ENCODE assay signal across 9 cellular contexts in the genomic region with DNA sequence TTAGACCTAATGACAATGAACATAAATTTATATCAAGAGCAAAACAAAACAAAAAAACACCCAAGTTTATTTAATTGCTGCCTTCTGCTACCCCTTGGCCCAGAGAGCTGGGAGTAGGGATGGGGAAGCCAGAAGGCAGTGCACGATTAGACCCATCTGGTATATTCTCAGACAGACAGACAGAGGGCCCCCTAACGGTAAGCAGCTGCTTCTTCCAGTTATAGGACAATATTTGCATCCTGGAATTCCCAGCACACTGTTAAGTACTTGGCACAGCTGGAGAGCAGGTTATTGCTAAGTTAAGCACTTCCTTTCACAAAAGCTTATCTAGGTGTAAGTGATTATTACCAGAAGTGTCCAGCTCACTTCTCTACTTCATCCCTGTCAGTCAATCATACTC. TPM values are rescaled to one million over a fixed set of nuclear protein-coding genes. Genes with fewer than 3 reads are reported as not detected.
A peak's percentile ranks its signal among the peaks of the same experiment; 100 is the strongest.
DNase-seq lines count a peak whose midpoint lies in the region; ATAC-seq, FAIRE-seq and TF ChIP-seq lines count a peak whose summit lies in the region.
"Had no signal": no experiment of that assay in that cellular context is flagged by ENCODE, and none has a peak within 500 bp of the region (broad histone marks: within the 10 kb centered on the region; RNA-seq: fewer than 3 reads in every experiment).

No MANE protein-coding gene starts in this region.

- peak overlapping the region; percentile 46 for H3K4me3 Mint-ChIP-seq in T-helper 17 cell
- H3K4me3 Mint-ChIP-seq: central memory CD8-positive, alpha-beta T cell had no signal

- no peaks in the 10 kb centered on the region for H3K9me3 ChIP-seq in T-helper 17 cell (ENCODE audit: control insufficient read depth, low read length, poor library complexity, severe bottlenecking)
- no peaks in the 10 kb centered on the region for H3K9me3 ChIP-seq in kidney (ENCODE audit: control insufficient read depth in 1 of 2, low read length in 2 of 2)

- H3K4me1 ChIP-seq in kidney (ENCODE audit: control insufficient read depth in 1 of 2, insufficient read depth in 1 of 2, low read depth in 1 of 2, low read length in 2 of 2) = no peaks in the 10 kb centered on the region

- no peaks in the 10 kb centered on the region for H3K27me3 Mint-ChIP-seq in T-helper 17 cell

- no peak for ATAC-seq in T-helper 17 cell
- no peak for ATAC-seq in GM18858 (IDR thresholded peaks at IDR 0.05; ENCODE audit: unreplicated experiment)
- no peak for ATAC-seq in GM21717 (IDR thresholded peaks at IDR 0.05; ENCODE audit: unreplicated experiment)

- no peak overlapping the region for H3K27ac ChIP-seq in kidney (ENCODE audit: low read depth in 2 of 2, low read length in 2 of 2)

- no peaks in the 10 kb centered on the region for H3K36me3 ChIP-seq in kidney (ENCODE audit: control insufficient read depth in 1 of 2, insufficient read depth in 2 of 2, low read length in 2 of 2)

- DNase-seq in COLO668 (lab: John Stamatoyannopoulos, UW; ENCODE audit: unreplicated experiment) (peak; percentile 75), NCI-H1048 (lab: John Stamatoyannopoulos, UW) (peak; percentile 68), T-helper 17 cell (no peak), kidney (no peak), hypothalamus (lab: John Stamatoyannopoulos, UW) (no peak)
- no peak for DNase-seq in activated CD4-positive, alpha-beta T cell treated with anti-CD3 and anti-CD28 coated beads for 4 hours

- no peaks in the 10 kb centered on the region for H3K36me3 Mint-ChIP-seq in T-helper 17 cell (ENCODE audit: low read depth)

- H3K27ac Mint-ChIP-seq in T-helper 17 cell = peak overlapping the region; percentile 93

- intact Hi-C loops in kidney (cut with DNase I) = no loop called here

- no peak overlapping the region for H3K4me3 ChIP-seq in kidney (ENCODE audit: low read length in 2 of 2)

- no peak overlapping the region for H3K9ac ChIP-seq in kidney (ENCODE audit: low read length in 2 of 2)

- TF ChIP-seq CTCF in kidney (IDR thresholded peaks at IDR 0.05; ENCODE audit: borderline replicate concordance, extremely low read depth, insufficient read depth) = peak; percentile 55

- H3K4me1 Mint-ChIP-seq in T-helper 17 cell = peaks cover 54% of the 10 kb centered on the region

- FAIRE-seq in kidney (lab: Jason Lieb, UNC) = no peak

RNA-seq across cellular contexts. Expression of gene C2CD4B, which starts 39.3 kb away (rescaled TPM):
- total RNA-seq in T-helper 17 cell (1 to 10 TPM; 1.3 to 1.6 TPM), kidney (4.2 TPM)
- polyA plus RNA-seq in kidney (ENCODE audit: insufficient read depth, low read depth, low replicate concordance) = 0.26 TPM

RNA-seq across cellular contexts. Expression of gene C2CD4A, which starts 59.0 kb away (rescaled TPM):
- total RNA-seq in T-helper 17 cell = under 1 TPM; 0.60 to 0.65 TPM
- total RNA-seq in kidney = 5.3 TPM
- 0.17 TPM for polyA plus RNA-seq in kidney (ENCODE audit: insufficient read depth, low read depth, low replicate concordance)

Comparison
In these comparisons a context has a peak if more than half of its experiments do, and no peak if none do; other contexts are left out.
1. DNase-seq: peak in COLO668 (single experiment) and NCI-H1048 (single experiment); none in T-helper 17 cell (0 of 3), kidney (single experiment), hypothalamus (0 of 51) and activated CD4-positive, alpha-beta T cell treated with anti-CD3 and anti-CD28 coated beads for 4 hours (0 of 2).